In genomic region chr6:146544783-146545182, GRCh38 we compare ENCODE assay signal across 1 cellular context.
TF ChIP-seq lines count a peak whose summit lies in the region.

No MANE protein-coding gene starts in this region.

TF ChIP-seq in GM23338, 12 proteins besides CTCF, POLR2A, EP300 and RAD21 (continued from another document):
- TF ChIP-seq, protein P1, sequence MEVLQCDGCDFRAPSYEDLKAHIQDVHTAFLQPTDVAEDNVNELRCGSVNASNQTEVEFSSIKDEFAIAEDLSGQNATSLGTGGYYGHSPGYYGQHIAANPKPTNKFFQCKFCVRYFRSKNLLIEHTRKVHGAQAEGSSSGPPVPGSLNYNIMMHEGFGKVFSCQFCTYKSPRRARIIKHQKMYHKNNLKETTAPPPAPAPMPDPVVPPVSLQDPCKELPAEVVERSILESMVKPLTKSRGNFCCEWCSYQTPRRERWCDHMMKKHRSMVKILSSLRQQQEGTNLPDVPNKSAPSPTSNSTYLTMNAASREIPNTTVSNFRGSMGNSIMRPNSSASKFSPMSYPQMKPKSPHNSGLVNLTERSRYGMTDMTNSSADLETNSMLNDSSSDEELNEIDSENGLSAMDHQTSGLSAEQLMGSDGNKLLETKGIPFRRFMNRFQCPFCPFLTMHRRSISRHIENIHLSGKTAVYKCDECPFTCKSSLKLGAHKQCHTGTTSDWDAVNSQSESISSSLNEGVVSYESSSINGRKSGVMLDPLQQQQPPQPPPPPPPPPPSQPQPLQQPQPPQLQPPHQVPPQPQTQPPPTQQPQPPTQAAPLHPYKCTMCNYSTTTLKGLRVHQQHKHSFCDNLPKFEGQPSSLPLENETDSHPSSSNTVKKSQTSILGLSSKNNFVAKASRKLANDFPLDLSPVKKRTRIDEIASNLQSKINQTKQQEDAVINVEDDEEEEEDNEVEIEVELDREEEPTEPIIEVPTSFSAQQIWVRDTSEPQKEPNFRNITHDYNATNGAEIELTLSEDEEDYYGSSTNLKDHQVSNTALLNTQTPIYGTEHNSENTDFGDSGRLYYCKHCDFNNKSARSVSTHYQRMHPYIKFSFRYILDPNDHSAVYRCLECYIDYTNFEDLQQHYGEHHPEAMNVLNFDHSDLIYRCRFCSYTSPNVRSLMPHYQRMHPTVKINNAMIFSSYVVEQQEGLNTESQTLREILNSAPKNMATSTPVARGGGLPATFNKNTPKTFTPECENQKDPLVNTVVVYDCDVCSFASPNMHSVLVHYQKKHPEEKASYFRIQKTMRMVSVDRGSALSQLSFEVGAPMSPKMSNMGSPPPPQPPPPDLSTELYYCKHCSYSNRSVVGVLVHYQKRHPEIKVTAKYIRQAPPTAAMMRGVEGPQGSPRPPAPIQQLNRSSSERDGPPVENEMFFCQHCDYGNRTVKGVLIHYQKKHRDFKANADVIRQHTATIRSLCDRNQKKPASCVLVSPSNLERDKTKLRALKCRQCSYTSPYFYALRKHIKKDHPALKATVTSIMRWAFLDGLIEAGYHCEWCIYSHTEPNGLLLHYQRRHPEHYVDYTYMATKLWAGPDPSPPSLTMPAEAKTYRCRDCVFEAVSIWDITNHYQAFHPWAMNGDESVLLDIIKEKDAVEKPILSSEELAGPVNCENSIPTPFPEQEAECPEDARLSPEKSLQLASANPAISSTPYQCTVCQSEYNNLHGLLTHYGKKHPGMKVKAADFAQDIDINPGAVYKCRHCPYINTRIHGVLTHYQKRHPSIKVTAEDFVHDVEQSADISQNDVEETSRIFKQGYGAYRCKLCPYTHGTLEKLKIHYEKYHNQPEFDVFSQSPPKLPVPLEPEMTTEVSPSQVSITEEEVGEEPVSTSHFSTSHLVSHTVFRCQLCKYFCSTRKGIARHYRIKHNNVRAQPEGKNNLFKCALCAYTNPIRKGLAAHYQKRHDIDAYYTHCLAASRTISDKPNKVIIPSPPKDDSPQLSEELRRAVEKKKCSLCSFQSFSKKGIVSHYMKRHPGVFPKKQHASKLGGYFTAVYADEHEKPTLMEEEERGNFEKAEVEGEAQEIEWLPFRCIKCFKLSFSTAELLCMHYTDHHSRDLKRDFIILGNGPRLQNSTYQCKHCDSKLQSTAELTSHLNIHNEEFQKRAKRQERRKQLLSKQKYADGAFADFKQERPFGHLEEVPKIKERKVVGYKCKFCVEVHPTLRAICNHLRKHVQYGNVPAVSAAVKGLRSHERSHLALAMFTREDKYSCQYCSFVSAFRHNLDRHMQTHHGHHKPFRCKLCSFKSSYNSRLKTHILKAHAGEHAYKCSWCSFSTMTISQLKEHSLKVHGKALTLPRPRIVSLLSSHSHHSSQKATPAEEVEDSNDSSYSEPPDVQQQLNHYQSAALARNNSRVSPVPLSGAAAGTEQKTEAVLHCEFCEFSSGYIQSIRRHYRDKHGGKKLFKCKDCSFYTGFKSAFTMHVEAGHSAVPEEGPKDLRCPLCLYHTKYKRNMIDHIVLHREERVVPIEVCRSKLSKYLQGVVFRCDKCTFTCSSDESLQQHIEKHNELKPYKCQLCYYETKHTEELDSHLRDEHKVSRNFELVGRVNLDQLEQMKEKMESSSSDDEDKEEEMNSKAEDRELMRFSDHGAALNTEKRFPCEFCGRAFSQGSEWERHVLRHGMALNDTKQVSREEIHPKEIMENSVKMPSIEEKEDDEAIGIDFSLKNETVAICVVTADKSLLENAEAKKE (CRISPR knock-in tag; IDR thresholded peaks at IDR 0.05): no peak
- no peak for TF ChIP-seq STAT1 (IDR thresholded peaks at IDR 0.05; ENCODE audit: unreplicated experiment)
TF ChIP-seq in GM23338: peak in this region for 0.
